9 cellular contexts compared by ENCODE assay signal in genomic region chr19:3986260-3987041, GRCh38. TPM values are rescaled to one million over a fixed set of nuclear protein-coding genes. Genes with fewer than 3 reads are reported as not detected.
DNase-seq lines count a peak whose midpoint lies in the region; ATAC-seq and TF ChIP-seq lines count a peak whose summit lies in the region.
"Had no signal": no experiment of that assay in that cellular context is flagged by ENCODE, and none has a peak within 500 bp of the region (broad histone marks: within the 10 kb centered on the region; RNA-seq: fewer than 3 reads in every experiment).

No MANE protein-coding gene starts in this region.

- H3K9me3 Mint-ChIP-seq in Calu3 (ENCODE audit: low read depth, unreplicated experiment): peaks cover 3% of the 10 kb centered on the region
- peaks cover 0 to 2% (median 0%) of the 10 kb centered on the region in 3 donors for H3K9me3 Mint-ChIP-seq in IgD-negative memory B cell
- H3K9me3 Mint-ChIP-seq in activated T-helper 1 cell treated with anti-CD3 and anti-CD28 coated beads, Interleukin-12 subunit alpha, Interleukin-12 subunit beta, Interleukin-2, Interleukin-4 antibody, amounts not matched to agents 30 ng/mL and 10 ng/mL and 1 ng/mL, durations not matched to agents 14 hours and 24 hours and 36 hours: no peaks in the 10 kb centered on the region
- peaks cover 3% of the 10 kb centered on the region for H3K9me3 Mint-ChIP-seq in natural killer cell treated with Interleukin-12 subunit alpha and Interleukin-12 subunit beta and Interleukin-15 and Interleukin-18, amount 100 ng/mL, for 72 hours

- H3K4me3 ChIP-seq in vagina: peak overlapping the region; percentile 79 to 100

- DNase-seq in Calu3 (peak; percentile 62), NOMO-1 (lab: John Stamatoyannopoulos, UW; ENCODE audit: unreplicated experiment in 2 of 2) (peak; percentile 78 to 85), fibroblast of peridontal ligament (ENCODE audit: extremely low read depth) (peak; percentile 84), vagina (ENCODE audit: extremely low spot score in 2 of 2) (no peak)
- peak; percentile 54 for DNase-seq in activated T-helper 1 cell treated with anti-CD3 and anti-CD28 coated beads, Interleukin-12 subunit alpha, Interleukin-12 subunit beta, Interleukin-2, Interleukin-4 antibody, amounts not matched to agents 30 ng/mL and 10 ng/mL and 1 ng/mL, durations not matched to agents 14 hours and 24 hours and 36 hours (ENCODE audit: low spot score)
- DNase-seq in natural killer cell treated with Interleukin-12 subunit alpha and Interleukin-12 subunit beta and Interleukin-15 and Interleukin-18, amount 100 ng/mL, for 72 hours (ENCODE audit: low spot score): peak; percentile 77

- intact Hi-C loops in Calu3 (cut with micrococcal nuclease; ENCODE audit: unreplicated experiment): loop anchor here (5.0 kb wide), 2 partner anchors 134 to 216 kb away; no protein-coding TSS in a partner anchor
- intact Hi-C loops in activated T-helper 1 cell treated with anti-CD3 and anti-CD28 coated beads, Interleukin-12 subunit alpha, Interleukin-12 subunit beta, Interleukin-2, Interleukin-4 antibody, amounts not matched to agents 30 ng/mL and 10 ng/mL and 1 ng/mL, durations not matched to agents 14 hours and 24 hours and 36 hours (cut with micrococcal nuclease): loop anchor here (1.0 to 2.0 kb wide), 7 partner anchors 21 to 484 kb away; partner anchors contain the start of genes HMG20B, MAP2K2 and PIAS4
- intact Hi-C loops in vagina (cut with DNase I): loop anchor here (5.0 to 10.0 kb wide), 2 partner anchors 81 to 218 kb away; partner anchors contain the start of gene ZBTB7A

- H3K4me1 Mint-ChIP-seq in Calu3 (ENCODE audit: low read depth, unreplicated experiment) (peaks cover 15% of the 10 kb centered on the region), IgD-negative memory B cell (peaks cover 22 to 32% (median 30%) of the 10 kb centered on the region in 3 donors)
- peaks cover 48% of the 10 kb centered on the region for H3K4me1 Mint-ChIP-seq in activated T-helper 1 cell treated with anti-CD3 and anti-CD28 coated beads, Interleukin-12 subunit alpha, Interleukin-12 subunit beta, Interleukin-2, Interleukin-4 antibody, amounts not matched to agents 30 ng/mL and 10 ng/mL and 1 ng/mL, durations not matched to agents 14 hours and 24 hours and 36 hours (ENCODE audit: low read depth)
- peaks cover 36 to 40% of the 10 kb centered on the region in 2 donors for H3K4me1 Mint-ChIP-seq in natural killer cell treated with Interleukin-12 subunit alpha and Interleukin-12 subunit beta and Interleukin-15 and Interleukin-18, amount 100 ng/mL, for 72 hours (ENCODE audit: low read depth in 2 of 2)

- peak in 1 of 2 donors; percentile 52 for ATAC-seq in natural killer cell treated with Interleukin-12 subunit alpha and Interleukin-12 subunit beta and Interleukin-15 and Interleukin-18, amount 100 ng/mL, for 72 hours
- no peak for ATAC-seq in GM18870 (IDR thresholded peaks at IDR 0.05; ENCODE audit: unreplicated experiment)

- H3K4me1 ChIP-seq in vagina: peaks cover 49% of the 10 kb centered on the region

- BruUV-seq in Calu3 (replicated peaks; lab: Mats Ljungman, UMichigan): no TSS peak

- no peaks in the 10 kb centered on the region for H3K27me3 Mint-ChIP-seq in Calu3 (ENCODE audit: unreplicated experiment)
- H3K27me3 Mint-ChIP-seq in IgD-negative memory B cell: no peaks in the 10 kb centered on the region
- H3K27me3 Mint-ChIP-seq in activated T-helper 1 cell treated with anti-CD3 and anti-CD28 coated beads, Interleukin-12 subunit alpha, Interleukin-12 subunit beta, Interleukin-2, Interleukin-4 antibody, amounts not matched to agents 30 ng/mL and 10 ng/mL and 1 ng/mL, durations not matched to agents 14 hours and 24 hours and 36 hours (ENCODE audit: insufficient read depth): peaks cover 2% of the 10 kb centered on the region
- no peaks in the 10 kb centered on the region for H3K27me3 Mint-ChIP-seq in natural killer cell treated with Interleukin-12 subunit alpha and Interleukin-12 subunit beta and Interleukin-15 and Interleukin-18, amount 100 ng/mL, for 72 hours

- no peak for TF ChIP-seq POLR2A in vagina (IDR thresholded peaks at IDR 0.05)

- CTCF ChIA-PET in Calu3 (lab: Charles Lee): interaction anchor here (1.5 kb wide), 1 partner anchor 17 kb away, joined by 9 read pairs; no protein-coding TSS in a partner anchor

- peaks cover 54% of the 10 kb centered on the region for H3K36me3 Mint-ChIP-seq in Calu3 (ENCODE audit: insufficient read depth, unreplicated experiment)
- peaks cover 7% of the 10 kb centered on the region for H3K36me3 Mint-ChIP-seq in IgD-negative memory B cell
- H3K36me3 Mint-ChIP-seq in activated T-helper 1 cell treated with anti-CD3 and anti-CD28 coated beads, Interleukin-12 subunit alpha, Interleukin-12 subunit beta, Interleukin-2, Interleukin-4 antibody, amounts not matched to agents 30 ng/mL and 10 ng/mL and 1 ng/mL, durations not matched to agents 14 hours and 24 hours and 36 hours (ENCODE audit: low read depth): peaks cover 29% of the 10 kb centered on the region
- peaks cover 12% of the 10 kb centered on the region for H3K36me3 Mint-ChIP-seq in natural killer cell treated with Interleukin-12 subunit alpha and Interleukin-12 subunit beta and Interleukin-15 and Interleukin-18, amount 100 ng/mL, for 72 hours

- peaks cover 1 to 30% of the 10 kb centered on the region in 2 donors for H3K36me3 ChIP-seq in vagina

- TF ChIP-seq CTCF in Calu3 (IDR thresholded peaks at IDR 0.05; ENCODE audit: unreplicated experiment) (peak; percentile 21), vagina (IDR thresholded peaks at IDR 0.05) (peak; percentile 37 to 73 (median 47))

- H3K9me3 ChIP-seq in vagina: no peaks in the 10 kb centered on the region

- H3K4me3 Mint-ChIP-seq in Calu3 (ENCODE audit: low read depth, unreplicated experiment) (peak overlapping the region; percentile 65), IgD-negative memory B cell (peak overlapping the region; percentile 92 to 100 (median 98))
- peak overlapping the region; percentile 93 for H3K4me3 Mint-ChIP-seq in activated T-helper 1 cell treated with anti-CD3 and anti-CD28 coated beads, Interleukin-12 subunit alpha, Interleukin-12 subunit beta, Interleukin-2, Interleukin-4 antibody, amounts not matched to agents 30 ng/mL and 10 ng/mL and 1 ng/mL, durations not matched to agents 14 hours and 24 hours and 36 hours
- peak overlapping the region; percentile 97 for H3K4me3 Mint-ChIP-seq in natural killer cell treated with Interleukin-12 subunit alpha and Interleukin-12 subunit beta and Interleukin-15 and Interleukin-18, amount 100 ng/mL, for 72 hours

- peak overlapping the region; percentile 92 for H3K27ac ChIP-seq in vagina

- H3K27me3 ChIP-seq in vagina: no peaks in the 10 kb centered on the region

- no peak overlapping the region for H3K27ac Mint-ChIP-seq in Calu3 (ENCODE audit: unreplicated experiment)
- H3K27ac Mint-ChIP-seq in IgD-negative memory B cell: peak overlapping the region; percentile 93 to 99 (median 95)
- peak overlapping the region; percentile 91 for H3K27ac Mint-ChIP-seq in activated T-helper 1 cell treated with anti-CD3 and anti-CD28 coated beads, Interleukin-12 subunit alpha, Interleukin-12 subunit beta, Interleukin-2, Interleukin-4 antibody, amounts not matched to agents 30 ng/mL and 10 ng/mL and 1 ng/mL, durations not matched to agents 14 hours and 24 hours and 36 hours
- H3K27ac Mint-ChIP-seq in natural killer cell treated with Interleukin-12 subunit alpha and Interleukin-12 subunit beta and Interleukin-15 and Interleukin-18, amount 100 ng/mL, for 72 hours: peak overlapping the region; percentile 91 to 96

RNA-seq across cellular contexts. Expression of gene EEF2, which starts 1.2 kb away (rescaled TPM):
- total RNA-seq in Calu3 (2022) (1,011 and 1,166 TPM in 2 replicates), vagina (1,702 TPM)
- 1,056 TPM for polyA plus RNA-seq in IgD-negative memory B cell
- 2,359 TPM in 2 replicates for total RNA-seq in activated T-helper 1 cell treated with anti-CD3 and anti-CD28 coated beads, Interleukin-12 subunit alpha, Interleukin-12 subunit beta, Interleukin-2, Interleukin-4 antibody, amounts not matched to agents 30 ng/mL and 10 ng/mL and 1 ng/mL, durations not matched to agents 14 hours and 24 hours and 36 hours
- 1,000 to 10,000 TPM; 1,877 to 2,672 TPM for total RNA-seq in natural killer cell treated with Interleukin-12 subunit alpha and Interleukin-12 subunit beta and Interleukin-15 and Interleukin-18, amount 100 ng/mL, for 72 hours

RNA-seq across cellular contexts. Expression of gene DAPK3, which starts 15.6 kb away (rescaled TPM):
- total RNA-seq in Calu3 (2022): 46.3 and 50.9 TPM in 2 replicates
- polyA plus RNA-seq in IgD-negative memory B cell: 34.7 TPM
- 47.2 and 47.3 TPM in 2 replicates for total RNA-seq in activated T-helper 1 cell treated with anti-CD3 and anti-CD28 coated beads, Interleukin-12 subunit alpha, Interleukin-12 subunit beta, Interleukin-2, Interleukin-4 antibody, amounts not matched to agents 30 ng/mL and 10 ng/mL and 1 ng/mL, durations not matched to agents 14 hours and 24 hours and 36 hours
- 10 to 100 TPM; 48.1 to 54.5 TPM for total RNA-seq in natural killer cell treated with Interleukin-12 subunit alpha and Interleukin-12 subunit beta and Interleukin-15 and Interleukin-18, amount 100 ng/mL, for 72 hours
- total RNA-seq in vagina: 62.4 TPM

RNA-seq across cellular contexts. Expression of gene PIAS4, which starts 21.1 kb away (rescaled TPM):
- 29.3 and 35.7 TPM in 2 replicates for total RNA-seq in Calu3 (2022)
- polyA plus RNA-seq in IgD-negative memory B cell: 8.9 TPM
- 37.6 and 41.0 TPM in 2 replicates for total RNA-seq in activated T-helper 1 cell treated with anti-CD3 and anti-CD28 coated beads, Interleukin-12 subunit alpha, Interleukin-12 subunit beta, Interleukin-2, Interleukin-4 antibody, amounts not matched to agents 30 ng/mL and 10 ng/mL and 1 ng/mL, durations not matched to agents 14 hours and 24 hours and 36 hours
- total RNA-seq in natural killer cell treated with Interleukin-12 subunit alpha and Interleukin-12 subunit beta and Interleukin-15 and Interleukin-18, amount 100 ng/mL, for 72 hours: 10 to 100 TPM; 39.4 to 58.6 TPM
- total RNA-seq in vagina: 14.0 TPM

RNA-seq across cellular contexts. Expression of gene NMRK2, which starts 53.6 kb away (rescaled TPM):
- total RNA-seq in Calu3 (2022) (not detected in 2 replicates), vagina (not detected)
- polyA plus RNA-seq in IgD-negative memory B cell: not detected
- total RNA-seq in activated T-helper 1 cell treated with anti-CD3 and anti-CD28 coated beads, Interleukin-12 subunit alpha, Interleukin-12 subunit beta, Interleukin-2, Interleukin-4 antibody, amounts not matched to agents 30 ng/mL and 10 ng/mL and 1 ng/mL, durations not matched to agents 14 hours and 24 hours and 36 hours: not detected in 2 replicates
- total RNA-seq in natural killer cell treated with Interleukin-12 subunit alpha and Interleukin-12 subunit beta and Interleukin-15 and Interleukin-18, amount 100 ng/mL, for 72 hours: not detected
- total RNA-seq: activated CD8-positive, alpha-beta memory T cell treated with anti-CD3 and anti-CD28 coated beads for 36 hours had no signal

Comparison
In these comparisons a context has a peak if more than half of its experiments do, and no peak if none do; other contexts are left out.
1. DNase-seq: peak in Calu3 (single experiment), NOMO-1 (2 of 2), activated T-helper 1 cell treated with anti-CD3 and anti-CD28 coated beads, Interleukin-12 subunit alpha, Interleukin-12 subunit beta, Interleukin-2, Interleukin-4 antibody, amounts not matched to agents 30 ng/mL and 10 ng/mL and 1 ng/mL, durations not matched to agents 14 hours and 24 hours and 36 hours (single experiment), fibroblast of peridontal ligament (single experiment) and natural killer cell treated with Interleukin-12 subunit alpha and Interleukin-12 subunit beta and Interleukin-15 and Interleukin-18, amount 100 ng/mL, for 72 hours (single experiment); none in vagina (0 of 2).
2. Peak in every context shown above with its lines, with median percentiles within 50 percentile points of each other: H3K4me3 Mint-ChIP-seq.